ENCODE assay signal across 1 cellular context in genomic region chr5:14256756-14257393, GRCh38.
TF ChIP-seq lines count a peak whose summit lies in the region.

No MANE protein-coding gene starts in this region.

TF ChIP-seq in endothelial cell of umbilical vein, 7 proteins besides CTCF, POLR2A, EP300 and RAD21:
- TF ChIP-seq MAX (IDR thresholded peaks at IDR 0.05; ENCODE audit: insufficient read depth, insufficient read length) (no peak), EZH2 (IDR thresholded peaks at IDR 0.05; ENCODE audit: borderline replicate concordance, low read depth, low read length, severe bottlenecking) (no peak), POLR2AphosphoS5 (IDR thresholded peaks at IDR 0.05; ENCODE audit: insufficient read depth, low read depth, low read length) (no peak), GATA2 (IDR thresholded peaks at IDR 0.05; ENCODE audit: insufficient read depth, insufficient read length, low read depth, low read length) (no peak), JUN (IDR thresholded peaks at IDR 0.05; ENCODE audit: borderline replicate concordance, insufficient read depth, insufficient read length, low read depth) (no peak)
TF ChIP-seq in endothelial cell of umbilical vein: peak in this region for 0.
